In the genomic region with DNA sequence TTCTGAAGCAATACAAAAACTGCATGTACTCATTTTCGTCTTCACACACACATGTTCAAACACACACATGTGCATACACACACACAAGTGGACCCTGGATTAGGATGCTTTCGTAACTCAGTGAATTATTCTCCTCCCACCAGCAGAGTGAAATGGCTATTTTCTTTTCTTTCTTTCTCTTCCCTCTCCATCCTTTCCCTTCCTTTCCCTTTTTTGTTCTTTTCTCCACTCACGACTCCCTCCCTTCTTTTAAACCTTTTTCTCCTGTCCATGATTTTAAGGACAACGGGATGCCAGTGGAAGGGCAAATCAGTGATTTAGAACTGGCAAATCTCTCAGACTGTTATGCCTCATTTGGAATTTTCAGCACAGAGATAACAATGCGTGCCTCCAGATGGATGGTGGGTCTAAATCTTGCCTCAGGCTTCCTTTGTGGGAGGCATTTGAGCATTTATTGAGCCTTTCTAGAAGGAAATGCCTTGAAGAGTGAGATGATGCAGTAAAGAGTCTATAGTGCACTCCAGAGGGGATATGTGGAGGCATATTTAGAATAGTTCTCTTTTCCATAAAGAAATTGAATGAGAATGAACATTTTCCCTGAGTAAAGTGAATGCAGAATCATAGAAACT, we compare ENCODE assay signal across 24 cellular contexts.
DNase-seq lines count a peak whose midpoint lies in the region; ATAC-seq, FAIRE-seq and TF ChIP-seq lines count a peak whose summit lies in the region.
"Had no signal": no experiment of that assay in that cellular context is flagged by ENCODE, and none has a peak within 500 bp of the region (broad histone marks: within the 10 kb centered on the region; RNA-seq: fewer than 3 reads in every experiment).

No MANE protein-coding gene starts in this region.

- H2BK20ac ChIP-seq in IMR-90 (ENCODE audit: low read depth, low read length) = peak overlapping the region; percentile 30

- H3K4me3 ChIP-seq in IMR-90 (ENCODE audit: insufficient read depth, low read depth, low read length) (no peak overlapping the region), astrocyte (ENCODE audit: insufficient read depth, low read depth, low read length) (no peak overlapping the region), GM23338 (no peak overlapping the region), MG63 (no peak overlapping the region)

- dilution Hi-C loops in IMR-90 (cut with HindIII; ENCODE audit: low sequenced_read_pairs, unreplicated experiment) = no loop called here

- H2AFZ ChIP-seq in IMR-90 (replicated peaks; ENCODE audit: low read length, poor library complexity) (no peak overlapping the region), astrocyte (ENCODE audit: low read depth, low read length) (no peak overlapping the region), GM23338 (no peak overlapping the region)

- peak overlapping the region; percentile 52; the same call in 1 of the 2 replicates for H2AK5ac ChIP-seq in IMR-90 (ENCODE audit: low read depth, low read length)

- peak overlapping the region; percentile 37; the same call in 1 of the 2 replicates for H4K5ac ChIP-seq in IMR-90 (ENCODE audit: low read depth, low read length)

- H3K27ac ChIP-seq in IMR-90 (ENCODE audit: insufficient read depth, low read length) = no peak overlapping the region
- no peak overlapping the region for H3K27ac ChIP-seq in astrocyte (ENCODE audit: low read depth, low read length)
- no peak overlapping the region for H3K27ac ChIP-seq in GM23338 (ENCODE audit: low read depth)
- H3K27ac ChIP-seq: HL-60 had no signal

- H4K20me1 ChIP-seq in IMR-90 (ENCODE audit: insufficient read depth, low read length) (no peaks in the 10 kb centered on the region), astrocyte (ENCODE audit: insufficient read depth, low read length) (no peaks in the 10 kb centered on the region), GM23338 (replicated peaks; ENCODE audit: insufficient read depth) (no peaks in the 10 kb centered on the region)

- no peak overlapping the region for H3K4me3 Mint-ChIP-seq in astrocyte (ENCODE audit: unreplicated experiment)
- H3K4me3 Mint-ChIP-seq in neural crest cell = no peak overlapping the region
- H3K4me3 Mint-ChIP-seq in activated naive CD8-positive, alpha-beta T cell treated with anti-CD3 and anti-CD28 coated beads, Interleukin-2, amount 50 U/mL, for 24 hours = no peak overlapping the region
- H3K4me3 Mint-ChIP-seq in GM23338 = no peak overlapping the region
- H3K4me3 Mint-ChIP-seq: CD14-positive monocyte; CD8-positive, alpha-beta memory T cell had no signal

- H3K23ac ChIP-seq in IMR-90 (ENCODE audit: low read depth, low read length) = no peak overlapping the region

- peak overlapping the region in 1 of 2 experiments; percentile 6; a peak in 2 of 4 replicates for H4K8ac ChIP-seq in IMR-90 (ENCODE audit: low read depth in 2 of 2, low read length in 2 of 2)

- H3K27me3 ChIP-seq in IMR-90 (ENCODE audit: control insufficient read depth, insufficient read depth, low read length) (no peaks in the 10 kb centered on the region), astrocyte (ENCODE audit: insufficient read depth, low read length) (no peaks in the 10 kb centered on the region), GM23338 (ENCODE audit: insufficient read depth) (no peaks in the 10 kb centered on the region), MG63 (no peaks in the 10 kb centered on the region)
- H3K27me3 ChIP-seq: BE2C had no signal

- in situ Hi-C loops in IMR-90 (cut with MboI; ENCODE audit: low sequenced_read_pairs) = loop anchor here (10.0 kb wide), 1 partner anchor 89 kb away; no protein-coding TSS in a partner anchor

- intact Hi-C loops in IMR-90 (cut with micrococcal nuclease) = no loop called here

- peak overlapping the region; percentile 9; the same call in 1 of the 2 replicates for H4K91ac ChIP-seq in IMR-90 (ENCODE audit: insufficient read depth, low read depth, low read length)

- DNase-seq in EH (ENCODE audit: low read depth) (peak; percentile 73), IMR-90 (no peak), astrocyte (ENCODE audit: low read depth) (no peak), neural crest cell (ENCODE audit: low read depth, low spot score) (no peak), GM23338 (ENCODE audit: low spot score) (no peak), MG63 (no peak)
- DNase-seq in activated naive CD8-positive, alpha-beta T cell treated with anti-CD3 and anti-CD28 coated beads, Interleukin-2, amount 50 U/mL, for 24 hours = no peak
- DNase-seq in activated naive CD4-positive, alpha-beta T cell treated with anti-CD3 and anti-CD28 coated beads, Interleukin-2, amount 50 U/mL, for 72 hours (ENCODE audit: low spot score in 2 of 2) = no peak
- DNase-seq: 8988T; ACHN; BE2C; CD8-positive, alpha-beta memory T cell; DMS 273 treated with DMSO at 0.1 percent for 48 hours; DMS79; H7; Kasumi-1; NCI-H1105 treated with DMSO at 0.1 percent for 48 hours; NCI-H146; NCI-H2029; NCI-H526 treated with DMSO at 0.1 percent for 48 hours; SHP77 treated with DMSO at 0.1 percent for 48 hours had no signal

- no peaks in the 10 kb centered on the region; the same call in none of the 2 replicates for H3K9me1 ChIP-seq in IMR-90 (ENCODE audit: insufficient read depth, low read length)

- peak overlapping the region; percentile 19; the same call in 1 of the 3 replicates for H2BK15ac ChIP-seq in IMR-90 (ENCODE audit: low read depth, low read length)

- H3K9ac ChIP-seq in IMR-90 (ENCODE audit: low read depth, low read length) (no peak overlapping the region), astrocyte (ENCODE audit: low read length) (no peak overlapping the region)

- H2AK9ac ChIP-seq in IMR-90 (replicated peaks; ENCODE audit: low read depth, low read length, poor library complexity) = no peak overlapping the region

- peak overlapping the region; percentile 61 for H3K4ac ChIP-seq in IMR-90 (ENCODE audit: low read depth, low read length)

- H3K27ac Mint-ChIP-seq in astrocyte (ENCODE audit: unreplicated experiment) (peak overlapping the region; percentile 23), neural crest cell (ENCODE audit: unreplicated experiment) (peak overlapping the region; percentile 74), GM23338 (no peak overlapping the region)
- H3K27ac Mint-ChIP-seq in activated naive CD8-positive, alpha-beta T cell treated with anti-CD3 and anti-CD28 coated beads, Interleukin-2, amount 50 U/mL, for 24 hours = no peak overlapping the region
- H3K27ac Mint-ChIP-seq in activated naive CD4-positive, alpha-beta T cell treated with anti-CD3 and anti-CD28 coated beads, Interleukin-2, amount 50 U/mL, for 72 hours = no peak overlapping the region
- H3K27ac Mint-ChIP-seq: CD14-positive monocyte had no signal

- H3K9me3 ChIP-seq in IMR-90 (ENCODE audit: control insufficient read depth, insufficient read depth, low read length) = no peaks in the 10 kb centered on the region
- no peaks in the 10 kb centered on the region for H3K9me3 ChIP-seq in astrocyte (ENCODE audit: insufficient read depth, low read depth, low read length)
- H3K9me3 ChIP-seq in MG63 = peaks cover 7% of the 10 kb centered on the region
- H3K9me3 ChIP-seq: BE2C had no signal

- no TSS peak for BruUV-seq in IMR-90 (replicated peaks; lab: Mats Ljungman, UMichigan)

- H3K36me3 ChIP-seq in IMR-90 (ENCODE audit: control insufficient read depth, insufficient read depth, low read length) (no peaks in the 10 kb centered on the region), astrocyte (ENCODE audit: insufficient read depth, low read length) (no peaks in the 10 kb centered on the region), GM23338 (ENCODE audit: insufficient read depth) (no peaks in the 10 kb centered on the region), MG63 (peaks cover 48% of the 10 kb centered on the region)
- H3K36me3 ChIP-seq: BE2C had no signal

- CTCF ChIA-PET in IMR-90 (lab: Yijun Ruan, JAX) = no interaction called here

- TF ChIP-seq CTCF in IMR-90 (conservative IDR thresholded peaks at IDR 0.05; ENCODE audit: low read depth, low read length) (no peak), astrocyte (IDR thresholded peaks at IDR 0.05; ENCODE audit: insufficient read depth, low read depth, low read length) (no peak), neural crest cell (conservative IDR thresholded peaks at IDR 0.05) (no peak), GM23338 (conservative IDR thresholded peaks at IDR 0.05; ENCODE audit: low read depth in 2 of 2) (no peak)

- 93 to 100% methylated on average over 1 to 2 of the region's 5 CpGs for WGBS in IMR-90 (ENCODE audit: extremely low coverage in 2 of 2, insufficient read length in 1 of 2), 2 experiments

- H3K27me3 Mint-ChIP-seq in astrocyte (ENCODE audit: low read depth, unreplicated experiment) = no peaks in the 10 kb centered on the region
- peaks cover 7% of the 10 kb centered on the region for H3K27me3 Mint-ChIP-seq in neural crest cell (ENCODE audit: low read depth)
- peaks cover 34% of the 10 kb centered on the region for H3K27me3 Mint-ChIP-seq in activated naive CD8-positive, alpha-beta T cell treated with anti-CD3 and anti-CD28 coated beads, Interleukin-2, amount 50 U/mL, for 24 hours
- no peaks in the 10 kb centered on the region for H3K27me3 Mint-ChIP-seq in GM23338 (ENCODE audit: insufficient read depth, low read depth, poor library complexity)

- FAIRE-seq in astrocyte (lab: Jason Lieb, UNC) = peak; percentile 70

- H3K36me3 Mint-ChIP-seq in astrocyte (ENCODE audit: low read depth, unreplicated experiment) (no peaks in the 10 kb centered on the region), neural crest cell (ENCODE audit: low read depth) (no peaks in the 10 kb centered on the region), GM23338 (ENCODE audit: low read depth) (no peaks in the 10 kb centered on the region)
- no peaks in the 10 kb centered on the region for H3K36me3 Mint-ChIP-seq in activated naive CD8-positive, alpha-beta T cell treated with anti-CD3 and anti-CD28 coated beads, Interleukin-2, amount 50 U/mL, for 24 hours (ENCODE audit: low read depth)
- H3K36me3 Mint-ChIP-seq in activated naive CD4-positive, alpha-beta T cell treated with anti-CD3 and anti-CD28 coated beads, Interleukin-2, amount 50 U/mL, for 72 hours = no peaks in the 10 kb centered on the region
- H3K36me3 Mint-ChIP-seq: CD14-positive monocyte; CD8-positive, alpha-beta memory T cell had no signal

- no peak for TF ChIP-seq POLR2A in IMR-90 (IDR thresholded peaks at IDR 0.05; ENCODE audit: low read depth, low read length)

- no peak for TF ChIP-seq RAD21 in IMR-90 (IDR thresholded peaks at IDR 0.05; ENCODE audit: low read length)

- H3K4me2 ChIP-seq in IMR-90 (ENCODE audit: low read depth, low read length) = no peak overlapping the region
- no peak overlapping the region for H3K4me2 ChIP-seq in astrocyte (ENCODE audit: low read length)
- H3K4me2 ChIP-seq in GM23338 = no peak overlapping the region

- H3K79me1 ChIP-seq in IMR-90 (ENCODE audit: low read depth in 1 of 2, low read length in 2 of 2) = no peaks in the 10 kb centered on the region

- ATAC-seq in IMR-90 (ENCODE audit: low read depth) (no peak), GM23338 (no peak)
- no peak for ATAC-seq in activated naive CD8-positive, alpha-beta T cell treated with anti-CD3 and anti-CD28 coated beads, Interleukin-2, amount 50 U/mL, for 24 hours
- ATAC-seq in activated naive CD4-positive, alpha-beta T cell treated with anti-CD3 and anti-CD28 coated beads, Interleukin-2, amount 50 U/mL, for 72 hours = no peak
- ATAC-seq: Panc1 had no signal

- POLR2A ChIA-PET in IMR-90 (lab: Charles Lee; ENCODE audit: unreplicated experiment) = no interaction called here

- H3K9me3 Mint-ChIP-seq in astrocyte (ENCODE audit: unreplicated experiment) (peaks cover 14% of the 10 kb centered on the region), neural crest cell (peaks cover 7% of the 10 kb centered on the region), GM23338 (no peaks in the 10 kb centered on the region; the same call in 2 of the 3 replicates)
- peaks cover 11% of the 10 kb centered on the region for H3K9me3 Mint-ChIP-seq in activated naive CD8-positive, alpha-beta T cell treated with anti-CD3 and anti-CD28 coated beads, Interleukin-2, amount 50 U/mL, for 24 hours
- peaks cover 0 to 10% of the 10 kb centered on the region in 2 donors for H3K9me3 Mint-ChIP-seq in activated naive CD4-positive, alpha-beta T cell treated with anti-CD3 and anti-CD28 coated beads, Interleukin-2, amount 50 U/mL, for 72 hours

- H3K14ac ChIP-seq in IMR-90 (replicated peaks; ENCODE audit: low read depth, low read length) = no peak overlapping the region

- peak overlapping the region; percentile 58 for H2BK120ac ChIP-seq in IMR-90 (ENCODE audit: low read depth, low read length)

- H3K79me2 ChIP-seq in astrocyte (ENCODE audit: insufficient read depth, low read length) (no peaks in the 10 kb centered on the region), GM23338 (replicated peaks; ENCODE audit: insufficient read depth) (no peaks in the 10 kb centered on the region)

- H3K56ac ChIP-seq in IMR-90 (ENCODE audit: extremely low read depth, insufficient read depth, low read length) = no peak overlapping the region

- peak overlapping the region; percentile 7 for H2BK5ac ChIP-seq in IMR-90 (ENCODE audit: low read depth, low read length, poor library complexity, severe bottlenecking)

- H3K4me1 Mint-ChIP-seq in astrocyte (ENCODE audit: low read depth, unreplicated experiment) (peaks cover 49% of the 10 kb centered on the region), neural crest cell (no peaks in the 10 kb centered on the region), GM23338 (no peaks in the 10 kb centered on the region)
- H3K4me1 Mint-ChIP-seq in activated naive CD8-positive, alpha-beta T cell treated with anti-CD3 and anti-CD28 coated beads, Interleukin-2, amount 50 U/mL, for 24 hours = no peaks in the 10 kb centered on the region
- H3K4me1 Mint-ChIP-seq: CD14-positive monocyte; CD8-positive, alpha-beta memory T cell had no signal

- peak overlapping the region; percentile 62; the same call in 1 of the 2 replicates for H3K18ac ChIP-seq in IMR-90 (ENCODE audit: low read depth, low read length)

- H3K4me1 ChIP-seq in IMR-90 (ENCODE audit: control insufficient read depth, insufficient read depth, low read length) (peaks cover 11% of the 10 kb centered on the region), astrocyte (ENCODE audit: insufficient read depth, low read length) (peaks cover 25% of the 10 kb centered on the region), GM23338 (ENCODE audit: insufficient read depth) (no peaks in the 10 kb centered on the region)
- H3K4me1 ChIP-seq: BE2C had no signal

- no peaks in the 10 kb centered on the region; the same call in 1 of the 2 replicates for H3K9me2 ChIP-seq in GM23338 (ENCODE audit: insufficient read depth)

- H3F3A ChIP-seq in GM23338 (replicated peaks; ENCODE audit: low read depth) = no peaks in the 10 kb centered on the region

Comparison
In these comparisons a context has a peak if more than half of its experiments do, and no peak if none do; other contexts are left out.
1. H3K27ac Mint-ChIP-seq: peak in astrocyte (single experiment) and neural crest cell (single experiment); none in activated naive CD8-positive, alpha-beta T cell treated with anti-CD3 and anti-CD28 coated beads, Interleukin-2, amount 50 U/mL, for 24 hours (single experiment), GM23338 (single experiment) and activated naive CD4-positive, alpha-beta T cell treated with anti-CD3 and anti-CD28 coated beads, Interleukin-2, amount 50 U/mL, for 72 hours (0 of 2).